Comparison of ENCODE assay signal across 18 cellular contexts in the genomic region with DNA sequence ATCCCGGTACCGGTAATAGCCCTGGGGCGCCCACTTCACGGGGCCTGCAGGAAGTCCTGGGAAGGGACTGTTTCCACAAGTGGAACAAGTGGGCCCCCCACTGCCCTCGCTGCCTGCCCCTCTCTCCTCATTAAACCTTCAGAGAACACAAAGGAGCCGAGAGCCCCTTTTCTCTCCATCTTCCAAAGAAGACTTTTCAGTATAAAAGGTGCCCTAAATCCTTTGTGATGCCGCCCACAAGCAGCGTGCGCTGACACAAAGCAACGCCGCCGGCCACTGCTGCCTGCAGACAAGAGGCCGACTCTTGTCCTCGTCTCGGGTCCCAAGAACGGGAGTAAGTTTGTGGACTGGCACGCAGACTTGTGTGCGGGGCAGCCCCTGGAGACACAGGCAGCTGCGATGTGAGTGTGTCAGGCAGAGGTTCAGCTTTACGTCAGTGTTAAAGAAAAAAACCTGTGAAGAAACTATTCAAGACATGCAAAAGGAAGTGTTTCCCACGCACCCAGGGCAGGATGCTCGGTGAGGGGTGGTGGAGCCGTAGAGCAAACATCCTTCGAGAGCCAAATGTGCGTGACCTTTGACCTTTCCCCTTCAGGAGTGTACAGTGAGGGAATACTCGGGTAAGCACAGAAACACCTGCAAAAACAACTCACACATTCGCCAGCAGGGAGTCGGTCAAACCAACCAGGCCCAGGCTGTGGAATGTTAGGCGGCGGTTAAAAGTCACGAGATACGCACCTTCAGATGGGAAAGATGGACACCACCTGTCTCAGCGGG.
DNase-seq lines count a peak whose midpoint lies in the region; ATAC-seq, FAIRE-seq and TF ChIP-seq lines count a peak whose summit lies in the region.
"Had no signal": no experiment of that assay in that cellular context is flagged by ENCODE, and none has a peak within 500 bp of the region (broad histone marks: within the 10 kb centered on the region; RNA-seq: fewer than 3 reads in every experiment).

No MANE protein-coding gene starts in this region.

- peak; percentile 1 to 27 for DNase-seq in stimulated activated CD4-positive, alpha-beta T cell treated with anti-CD3 and anti-CD28 coated beads, Interleukin-2, amount 100 ng/mL, for 24 hours
- DNase-seq in stimulated activated CD4-positive, alpha-beta T cell treated with anti-CD3 and anti-CD28 coated beads, Interleukin-4, amount 100 ng/mL, for 1 hour: no peak
- peak; percentile 28 to 55 for DNase-seq in activated naive CD4-positive, alpha-beta T cell treated with anti-CD3 and anti-CD28 coated beads, Interleukin-2, amount 50 U/mL, for 72 hours (ENCODE audit: low spot score in 2 of 2)
- DNase-seq in HepG2 (ENCODE audit: low spot score): no peak
- peak; percentile 32 for DNase-seq in ureter (ENCODE audit: low spot score)
- DNase-seq in HUDEP-2 (lab: John Stamatoyannopoulos, UW; ENCODE audit: unreplicated experiment in 76 of 76): no peak
- DNase-seq: activated effector memory CD4-positive, alpha-beta T cell treated with Interleukin-2 at 50 U/mL for 16 hours; HFFc6; NCI-H1436 treated with DMSO at 0.1 percent for 48 hours; NCI-H774; SHP77 treated with DMSO at 0.1 percent for 48 hours had no signal

- no peaks in the 10 kb centered on the region; the same call in 1 of the 2 replicates for H3K4me1 ChIP-seq in HepG2 (ENCODE audit: insufficient read depth, low read length)

- intact Hi-C loops in HepG2 (cut with micrococcal nuclease; ENCODE audit: unreplicated experiment): no loop called here

- H3K79me2 ChIP-seq in HepG2 (ENCODE audit: insufficient read depth, low read length): no peaks in the 10 kb centered on the region

- H3K27ac Mint-ChIP-seq in activated naive CD4-positive, alpha-beta T cell treated with anti-CD3 and anti-CD28 coated beads, Interleukin-2, amount 50 U/mL, for 72 hours: peak overlapping the region; percentile 36 to 61
- H3K27ac Mint-ChIP-seq: HFFc6, IgD-negative memory B cell had no signal

- no peak for TF ChIP-seq POLR2A in HepG2 (IDR thresholded peaks at IDR 0.05; ENCODE audit: insufficient read depth in 1 of 2, low read depth in 2 of 2, low read length in 2 of 2)

- peaks cover 1 to 38% of the 10 kb centered on the region in 2 experiments; a peak in 3 of 5 replicates for H3K27me3 ChIP-seq in HepG2 (ENCODE audit: control insufficient read depth in 1 of 2, insufficient read depth in 2 of 2, low read length in 2 of 2)

- no peaks in the 10 kb centered on the region for H3K9me3 ChIP-seq in HepG2 (ENCODE audit: low read length)

- no peak overlapping the region for H3K4me2 ChIP-seq in HepG2 (ENCODE audit: low read depth, low read length)

- no peaks in the 10 kb centered on the region for H4K20me1 ChIP-seq in HepG2 (ENCODE audit: insufficient read depth, low read length)

- H3K9me3 Mint-ChIP-seq in activated naive CD4-positive, alpha-beta T cell treated with anti-CD3 and anti-CD28 coated beads, Interleukin-2, amount 50 U/mL, for 72 hours: no peaks in the 10 kb centered on the region
- H3K9me3 Mint-ChIP-seq: central memory CD8-positive, alpha-beta T cell; IgD-negative memory B cell had no signal

- H3K36me3 ChIP-seq in HepG2 (replicated peaks in 1 of 2; ENCODE audit: control insufficient read depth in 1 of 2, insufficient read depth in 2 of 2, low read length in 2 of 2): no peaks in the 10 kb centered on the region

- CTCF ChIA-PET in HepG2 (lab: Yijun Ruan, JAX; ENCODE audit: low intra/inter-chr PET ratio, low total read pairs): no interaction called here

- no peak overlapping the region for H3K27ac ChIP-seq in HepG2 (ENCODE audit: extremely low read length, insufficient read depth, low read length)

- POLR2A ChIA-PET in HepG2 (lab: Yijun Ruan, JAX): no interaction called here

- in situ Hi-C loops in HepG2 (cut with HindIII; ENCODE audit: extremely low pct_ligation_motif_present, low pct_unique_long_range_greater_than_20kb): no loop called here

- no peak for FAIRE-seq in HepG2 (lab: Jason Lieb, UNC)
- FAIRE-seq: G401.6, GM18507, TTC549 had no signal

- ATAC-seq in activated naive CD4-positive, alpha-beta T cell treated with anti-CD3 and anti-CD28 coated beads, Interleukin-2, amount 50 U/mL, for 72 hours: peak; percentile 71 to 76
- no peak for ATAC-seq in HepG2
- ATAC-seq in GM21786 (IDR thresholded peaks at IDR 0.05; ENCODE audit: unreplicated experiment): no peak
- no peak for ATAC-seq in HG03521 (IDR thresholded peaks at IDR 0.05; ENCODE audit: unreplicated experiment)

- BruUV-seq in HepG2 (replicated peaks; lab: Mats Ljungman, UMichigan): no TSS peak

- peaks cover 0 to 8% of the 10 kb centered on the region in 2 donors for H3K36me3 Mint-ChIP-seq in activated naive CD4-positive, alpha-beta T cell treated with anti-CD3 and anti-CD28 coated beads, Interleukin-2, amount 50 U/mL, for 72 hours

- WGBS in HepG2 (ENCODE audit: low lambda C conversion rate): 60% methylated on average over 32 of the region's 33 CpGs

- no peak for TF ChIP-seq RAD21 in HepG2 (CRISPR knock-in tag; IDR thresholded peaks at IDR 0.05)

- no peak for TF ChIP-seq EP300 in HepG2 (IDR thresholded peaks at IDR 0.05; ENCODE audit: low read depth in 2 of 2, low read length in 2 of 2)
- no peak for TF ChIP-seq EP300 in HepG2 (CRISPR knock-in tag; IDR thresholded peaks at IDR 0.05; ENCODE audit: borderline replicate concordance)

- H3K4me3 ChIP-seq in HepG2 (replicated peaks in 1 of 3; ENCODE audit: insufficient read depth in 1 of 3, low read depth in 2 of 3, low read length in 3 of 3): no peak overlapping the region

- no peak overlapping the region for H2AFZ ChIP-seq in HepG2 (ENCODE audit: low read length)

- H3K9ac ChIP-seq in HepG2 (ENCODE audit: insufficient read depth, low read depth, low read length): no peak overlapping the region

- no peak for TF ChIP-seq CTCF in HepG2 (CRISPR knock-in tag; IDR thresholded peaks at IDR 0.05)

TF ChIP-seq in HepG2, 621 proteins besides CTCF, POLR2A, EP300 and RAD21:
- TF ChIP-seq, protein P1, sequence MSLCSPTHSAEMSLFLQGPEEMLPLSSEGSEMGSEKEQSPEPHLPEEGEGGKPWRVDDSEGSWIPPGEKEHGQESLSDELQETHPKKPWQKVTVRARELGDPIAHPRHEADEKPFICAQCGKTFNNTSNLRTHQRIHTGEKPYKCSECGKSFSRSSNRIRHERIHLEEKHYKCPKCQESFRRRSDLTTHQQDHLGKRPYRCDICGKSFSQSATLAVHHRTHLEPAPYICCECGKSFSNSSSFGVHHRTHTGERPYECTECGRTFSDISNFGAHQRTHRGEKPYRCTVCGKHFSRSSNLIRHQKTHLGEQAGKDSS (CRISPR knock-in tag; IDR thresholded peaks at IDR 0.05; ENCODE audit: borderline replicate concordance, low read depth): no peak
- TF ChIP-seq NR2F6 (IDR thresholded peaks at IDR 0.05): peak; percentile 10; the same call in 1 of the 2 replicates
- TF ChIP-seq NR2F6 (CRISPR knock-in tag; IDR thresholded peaks at IDR 0.05): no peak
- TF ChIP-seq, protein P2, sequence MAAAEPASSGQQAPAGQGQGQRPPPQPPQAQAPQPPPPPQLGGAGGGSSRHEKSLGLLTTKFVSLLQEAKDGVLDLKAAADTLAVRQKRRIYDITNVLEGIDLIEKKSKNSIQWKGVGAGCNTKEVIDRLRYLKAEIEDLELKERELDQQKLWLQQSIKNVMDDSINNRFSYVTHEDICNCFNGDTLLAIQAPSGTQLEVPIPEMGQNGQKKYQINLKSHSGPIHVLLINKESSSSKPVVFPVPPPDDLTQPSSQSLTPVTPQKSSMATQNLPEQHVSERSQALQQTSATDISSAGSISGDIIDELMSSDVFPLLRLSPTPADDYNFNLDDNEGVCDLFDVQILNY (CRISPR knock-in tag; conservative IDR thresholded peaks at IDR 0.05): no peak

Comparison
In these comparisons a context has a peak if more than half of its experiments do, and no peak if none do; other contexts are left out.
1. DNase-seq: peak in stimulated activated CD4-positive, alpha-beta T cell treated with anti-CD3 and anti-CD28 coated beads, Interleukin-2, amount 100 ng/mL, for 24 hours (2 of 2), activated naive CD4-positive, alpha-beta T cell treated with anti-CD3 and anti-CD28 coated beads, Interleukin-2, amount 50 U/mL, for 72 hours (2 of 2) and ureter (single experiment); none in stimulated activated CD4-positive, alpha-beta T cell treated with anti-CD3 and anti-CD28 coated beads, Interleukin-4, amount 100 ng/mL, for 1 hour (single experiment), HepG2 (single experiment) and HUDEP-2 (0 of 76).
2. ATAC-seq: peak in activated naive CD4-positive, alpha-beta T cell treated with anti-CD3 and anti-CD28 coated beads, Interleukin-2, amount 50 U/mL, for 72 hours (2 of 2); none in HepG2 (single experiment), GM21786 (single experiment) and HG03521 (single experiment).